Comparison of ENCODE assay signal across 8 cellular contexts in genomic region chr2:230326453-230327417, GRCh38. TPM values are rescaled to one million over a fixed set of nuclear protein-coding genes. Genes with fewer than 3 reads are reported as not detected.
DNase-seq lines count a peak whose midpoint lies in the region; ATAC-seq and TF ChIP-seq lines count a peak whose summit lies in the region.

SP140L (plus strand) TSS chr2:230327193; CDS start chr2:230327270, 77 bp downstream.

- peaks cover 20% of the 10 kb centered on the region for H3K79me2 ChIP-seq in OCI-LY1 (ENCODE audit: insufficient read depth, low read length)

- no peaks in the 10 kb centered on the region for H3K27me3 ChIP-seq in OCI-LY1 (ENCODE audit: insufficient read depth, low read length)
- no peaks in the 10 kb centered on the region for H3K27me3 ChIP-seq in esophagus squamous epithelium
- no peaks in the 10 kb centered on the region for H3K27me3 ChIP-seq in suprapubic skin

- ATAC-seq in GM18511 (IDR thresholded peaks at IDR 0.05; ENCODE audit: unreplicated experiment) (peak; percentile 95), HG02938 (IDR thresholded peaks at IDR 0.05; ENCODE audit: unreplicated experiment) (peak; percentile 85), omental fat pad (ENCODE audit: low FRiP score) (peak; percentile 85)

- TF ChIP-seq EP300 in suprapubic skin (IDR thresholded peaks at IDR 0.05), result no peak

- WGBS in esophagus squamous epithelium, 2 donors, result 0 to 7% methylated on average over 5 to 6 of the region's 11 CpGs
- 18% methylated on average over 11 of the region's 11 CpGs for WGBS in suprapubic skin

- TF ChIP-seq CTCF in OCI-LY1 (IDR thresholded peaks at IDR 0.05; ENCODE audit: low read length), result no peak
- no peak for TF ChIP-seq CTCF in esophagus squamous epithelium (IDR thresholded peaks at IDR 0.05)
- TF ChIP-seq CTCF in omental fat pad (IDR thresholded peaks at IDR 0.05), result no peak
- no peak for TF ChIP-seq CTCF in suprapubic skin (IDR thresholded peaks at IDR 0.05)

- no peak within 1 kb of the TSS for H2AFZ ChIP-seq in OCI-LY1 (ENCODE audit: low read length)

- intact Hi-C loops in esophagus squamous epithelium (cut with DNase I), result no loop called here

- no peaks in the 10 kb centered on the region for H3K9me2 ChIP-seq in OCI-LY1 (ENCODE audit: low read depth, low read length)

- H3K4me1 ChIP-seq in OCI-LY1 (ENCODE audit: insufficient read depth, low read length, severe bottlenecking), result peaks cover 57% of the 10 kb centered on the region
- H3K4me1 ChIP-seq in esophagus squamous epithelium, result peaks cover 0 to 39% (median 17%) of the 10 kb centered on the region in 3 donors
- H3K4me1 ChIP-seq in suprapubic skin, result peaks cover 9% of the 10 kb centered on the region

- H3K9ac ChIP-seq in OCI-LY1 (ENCODE audit: low read length), result peak within 1 kb of the TSS; percentile 64

- H3K4me2 ChIP-seq in OCI-LY1 (ENCODE audit: low read length), result peak within 1 kb of the TSS; percentile 75

- H3K4me3 ChIP-seq in OCI-LY1 (ENCODE audit: low read depth, low read length, poor library complexity, severe bottlenecking) (peak within 1 kb of the TSS; percentile 64), esophagus squamous epithelium (peak within 1 kb of the TSS; percentile 29 to 66 (median 48)), suprapubic skin (peak within 1 kb of the TSS; percentile 40)

- H3K9me3 ChIP-seq in OCI-LY1 (ENCODE audit: low read length) (no peaks in the 10 kb centered on the region), esophagus squamous epithelium (peaks cover 0 to 6% (median 0%) of the 10 kb centered on the region in 3 donors), suprapubic skin (no peaks in the 10 kb centered on the region)

- H3K36me3 ChIP-seq in OCI-LY1 (ENCODE audit: insufficient read depth, low read length) (peaks cover 24% of the 10 kb centered on the region), esophagus squamous epithelium (peaks cover 0 to 4% (median 0%) of the 10 kb centered on the region in 3 donors), suprapubic skin (no peaks in the 10 kb centered on the region)

- DNase-seq in activated CD8-positive, alpha-beta memory T cell treated with anti-CD3 and anti-CD28 coated beads, Interleukin-2, amount 50 U/mL, for 48 hours, result peak; percentile 87
- peak; percentile 27 for DNase-seq in esophagus squamous epithelium (lab: John Stamatoyannopoulos, UW)
- DNase-seq in omental fat pad (ENCODE audit: low spot score), result no peak
- no peak for DNase-seq in suprapubic skin (ENCODE audit: low spot score in 2 of 2)
- no peak for DNase-seq in cerebellar cortex (ENCODE audit: low spot score)

- no peaks in the 10 kb centered on the region for H3F3A ChIP-seq in OCI-LY1 (ENCODE audit: insufficient read depth, low read length)

- TF ChIP-seq POLR2A in esophagus squamous epithelium (IDR thresholded peaks at IDR 0.05) (peak in 2 of 4 donors; percentile 11 to 44), suprapubic skin (IDR thresholded peaks at IDR 0.05) (no peak)

- peak within 1 kb of the TSS; percentile 88 for H3K27ac ChIP-seq in OCI-LY1 (ENCODE audit: low read depth, low read length, poor library complexity, severe bottlenecking)
- H3K27ac ChIP-seq in esophagus squamous epithelium, result peak within 1 kb of the TSS; percentile 80 to 90 (median 84)
- peak within 1 kb of the TSS; percentile 70 for H3K27ac ChIP-seq in suprapubic skin

- H4K20me1 ChIP-seq in OCI-LY1 (ENCODE audit: insufficient read depth, low read length), result no peaks in the 10 kb centered on the region

RNA-seq across cellular contexts. Expression of gene SP140L, which starts in this region (rescaled TPM):
- 10 to 100 TPM in 1 of 4 donors, 1 to 10 TPM in 3; 4.8 to 17.2 (median 7.7) TPM for total RNA-seq in esophagus squamous epithelium
- 10 to 100 TPM in 3 of 4 donors, 1 to 10 TPM in 1; 5.3 to 37.5 (median 18.3) TPM for total RNA-seq in omental fat pad
- 1 to 10 TPM in 3 of 4 donors, under 1 TPM in 1; 0.98 to 6.3 (median 2.5) TPM for total RNA-seq in suprapubic skin

Comparison
In these comparisons a context has a peak if more than half of its experiments do, and no peak if none do; other contexts are left out.
1. DNase-seq: peak in activated CD8-positive, alpha-beta memory T cell treated with anti-CD3 and anti-CD28 coated beads, Interleukin-2, amount 50 U/mL, for 48 hours (single experiment) and esophagus squamous epithelium (single experiment); none in omental fat pad (single experiment), suprapubic skin (0 of 2) and cerebellar cortex (single experiment).
2. Peak in every context shown above with its lines, with median percentiles within 50 percentile points of each other: ATAC-seq, H3K27ac ChIP-seq and H3K4me3 ChIP-seq.